ENCODE assay signal across 12 cellular contexts in genomic region chr3:4827767-4828166, GRCh38.
DNase-seq lines count a peak whose midpoint lies in the region; ATAC-seq and TF ChIP-seq lines count a peak whose summit lies in the region.
"Had no signal": no experiment of that assay in that cellular context is flagged by ENCODE, and none has a peak within 500 bp of the region (broad histone marks: within the 10 kb centered on the region; RNA-seq: fewer than 3 reads in every experiment).

No MANE protein-coding gene starts in this region.

- no peak for ATAC-seq in aorta (ENCODE audit: low FRiP score)

- H3K27ac ChIP-seq in rectal smooth muscle tissue (ENCODE audit: low read depth, low read length) = peak overlapping the region; percentile 38
- peak overlapping the region in 1 of 2 donors; percentile 7 for H3K27ac ChIP-seq in aorta (ENCODE audit: low read depth in 1 of 2, low read length in 2 of 2)
- H3K27ac ChIP-seq: KMS-11 had no signal

- H3K27me3 ChIP-seq in rectal smooth muscle tissue (ENCODE audit: control insufficient read depth, insufficient read depth, low read length) = no peaks in the 10 kb centered on the region
- H3K27me3 ChIP-seq in aorta (ENCODE audit: control insufficient read depth in 1 of 2, insufficient read depth in 2 of 2, low read length in 1 of 2) = no peaks in the 10 kb centered on the region

- DNase-seq in Calu3 (no peak), M059J (ENCODE audit: low read depth) (peak; percentile 14), chondrocyte (ENCODE audit: low spot score) (no peak), midbrain (lab: John Stamatoyannopoulos, UW) (no peak), aorta (no peak), NCI-H1436 treated with DMSO at 0.1 percent for 48 hours (lab: John Stamatoyannopoulos, UW) (no peak), SIG-M5 treated with dmso at 0.1 percent for 504 hours (lab: John Stamatoyannopoulos, UW; ENCODE audit: unreplicated experiment) (no peak)
- DNase-seq: DMS53, naive B cell, NCI-H510A had no signal

- CTCF ChIA-PET in Calu3 (lab: Charles Lee) = no interaction called here

- H3K4me1 Mint-ChIP-seq in Calu3 (ENCODE audit: low read depth, unreplicated experiment) (peaks cover 60% of the 10 kb centered on the region), chondrocyte (ENCODE audit: low read depth) (peaks cover 85% of the 10 kb centered on the region)

- H3K9ac ChIP-seq in rectal smooth muscle tissue (ENCODE audit: low read length) = no peak overlapping the region
- H3K9ac ChIP-seq: KMS-11 had no signal

- H3K27me3 Mint-ChIP-seq in Calu3 (ENCODE audit: unreplicated experiment) (no peaks in the 10 kb centered on the region), chondrocyte (ENCODE audit: low read depth) (no peaks in the 10 kb centered on the region)
- H3K27me3 Mint-ChIP-seq: naive B cell had no signal

- H3K4me3 Mint-ChIP-seq in Calu3 (ENCODE audit: low read depth, unreplicated experiment) (no peak overlapping the region), chondrocyte (ENCODE audit: unreplicated experiment) (no peak overlapping the region)

- no TSS peak for BruUV-seq in Calu3 (replicated peaks; lab: Mats Ljungman, UMichigan)

- H3K36me3 Mint-ChIP-seq in Calu3 (ENCODE audit: insufficient read depth, unreplicated experiment) = peaks cover 13% of the 10 kb centered on the region
- H3K36me3 Mint-ChIP-seq in chondrocyte (ENCODE audit: low read depth) = peaks cover 2% of the 10 kb centered on the region

- H3K27ac Mint-ChIP-seq in Calu3 (ENCODE audit: unreplicated experiment) = peak overlapping the region; percentile 65
- peak overlapping the region; percentile 38 for H3K27ac Mint-ChIP-seq in chondrocyte (ENCODE audit: unreplicated experiment)

- H3K36me3 ChIP-seq in rectal smooth muscle tissue (ENCODE audit: control insufficient read depth, insufficient read depth, low read length) (no peaks in the 10 kb centered on the region), aorta (ENCODE audit: control insufficient read depth in 1 of 2, insufficient read depth in 2 of 2, low read length in 1 of 2) (no peaks in the 10 kb centered on the region)

- H3K9me3 Mint-ChIP-seq in Calu3 (ENCODE audit: low read depth, unreplicated experiment) (peaks cover 2% of the 10 kb centered on the region), chondrocyte (ENCODE audit: low read depth) (no peaks in the 10 kb centered on the region)
- H3K9me3 Mint-ChIP-seq: naive B cell had no signal

- 84 to 85% methylated on average over 8 of the region's 8 CpGs for WGBS in aorta, 2 donors

- H3K4me1 ChIP-seq in rectal smooth muscle tissue (ENCODE audit: control insufficient read depth, insufficient read depth, low read length) = peaks cover 36% of the 10 kb centered on the region
- peaks cover 2 to 6% of the 10 kb centered on the region in 2 donors for H3K4me1 ChIP-seq in aorta (ENCODE audit: control insufficient read depth in 1 of 2, insufficient read depth in 2 of 2, low read length in 2 of 2)

- H3K4me3 ChIP-seq in rectal smooth muscle tissue (ENCODE audit: low read length) (no peak overlapping the region), aorta (ENCODE audit: low read length in 2 of 2) (no peak overlapping the region)

- intact Hi-C loops in Calu3 (cut with micrococcal nuclease; ENCODE audit: unreplicated experiment) (loop anchor here (5.0 kb wide), 2 partner anchors 75 to 105 kb away; no protein-coding TSS in a partner anchor), aorta (cut with DNase I) (loop anchor here (5.0 kb wide), 2 partner anchors 150 to 200 kb away; partner anchors contain the start of gene BHLHE40 (in 2 of the 2))

- TF ChIP-seq CTCF in Calu3 (IDR thresholded peaks at IDR 0.05; ENCODE audit: unreplicated experiment) (no peak), chondrocyte (IDR thresholded peaks at IDR 0.05) (no peak)

- H3K9me3 ChIP-seq in aorta (ENCODE audit: control insufficient read depth, low read length) = no peaks in the 10 kb centered on the region
